In genomic region chr1:11413907-11414495, GRCh38 we compare ENCODE assay signal across 16 cellular contexts.
DNase-seq lines count a peak whose midpoint lies in the region; ATAC-seq, FAIRE-seq and TF ChIP-seq lines count a peak whose summit lies in the region.
"Had no signal": no experiment of that assay in that cellular context is flagged by ENCODE, and none has a peak within 500 bp of the region (broad histone marks: within the 10 kb centered on the region; RNA-seq: fewer than 3 reads in every experiment).

No MANE protein-coding gene starts in this region.

- DNase-seq in D721Med (ENCODE audit: insufficient read length, low spot score) (peak; percentile 27), NCI-H82 (lab: John Stamatoyannopoulos, UW) (peak; percentile 96), left kidney (ENCODE audit: low read depth, low spot score) (peak; percentile 88), COLO829 (ENCODE audit: low spot score) (no peak), heart left ventricle (no peak), NK-92 (lab: John Stamatoyannopoulos, UW; ENCODE audit: unreplicated experiment) (no peak), ecto neural progenitor cell (ENCODE audit: low spot score) (no peak)
- DNase-seq: activated naive CD8-positive, alpha-beta T cell treated with anti-CD3 and anti-CD28 coated beads, Interleukin-2, amount 10 ng/mL, durations not matched to agents 7 days and 5 days; NCI-H2029; NK-92 treated with Interleukin-12 subunit alpha and Interleukin-12 subunit beta, amount 100 ng/mL, for 24 hours; SK-N-SH; T-helper 9 cell; trophoblast cell had no signal

- WGBS in HUES64 = 31% methylated on average over 8 of the region's 8 CpGs
- 33 to 40% (median 37%) methylated on average over 8 of the region's 8 CpGs for WGBS in heart left ventricle, 4 donors

- peak overlapping the region; percentile 18; the same call in 1 of the 2 replicates for H3K9ac ChIP-seq in HUES64 (ENCODE audit: low read depth, low read length)
- H3K9ac ChIP-seq: parathyroid adenoma, SK-N-SH had no signal

- H3K27ac ChIP-seq in HUES64 (ENCODE audit: low read depth, low read length) = peak overlapping the region; percentile 43; the same call in 1 of the 2 replicates
- no peak overlapping the region for H3K27ac ChIP-seq in heart left ventricle
- H3K27ac ChIP-seq: parathyroid adenoma had no signal

- peak overlapping the region; percentile 15 for H3K4me3 ChIP-seq in HUES64 (ENCODE audit: low read length)
- H3K4me3 ChIP-seq in heart left ventricle = no peak overlapping the region
- H3K4me3 ChIP-seq: MG63 had no signal

- H3K36me3 ChIP-seq in HUES64 (ENCODE audit: insufficient read depth, low read length) (no peaks in the 10 kb centered on the region), heart left ventricle (no peaks in the 10 kb centered on the region)
- H3K36me3 ChIP-seq: MG63 had no signal

- no peak for TF ChIP-seq POLR2A in heart left ventricle (IDR thresholded peaks at IDR 0.05)

- ATAC-seq in heart left ventricle = no peak

- FAIRE-seq in D721Med (lab: Jason Lieb, UNC) = no peak

- H3K27me3 ChIP-seq in HUES64 (ENCODE audit: insufficient read depth, low read length) = no peaks in the 10 kb centered on the region
- peaks cover 0 to 49% (median 15%) of the 10 kb centered on the region in 9 donors for H3K27me3 ChIP-seq in heart left ventricle

- intact Hi-C loops in heart left ventricle (cut with DNase I) = no loop called here

- TF ChIP-seq CTCF in D721Med (IDR thresholded peaks at IDR 0.05; ENCODE audit: insufficient read depth, missing control alignments) (no peak), heart left ventricle (IDR thresholded peaks at IDR 0.05) (no peak)

- H3K4me1 ChIP-seq in HUES64 (ENCODE audit: insufficient read depth, low read length) = peaks cover 22% of the 10 kb centered on the region
- no peaks in the 10 kb centered on the region for H3K4me1 ChIP-seq in heart left ventricle
- H3K4me1 ChIP-seq: parathyroid adenoma had no signal

- no peaks in the 10 kb centered on the region for H3K9me3 ChIP-seq in HUES64 (ENCODE audit: insufficient read depth, low read depth, low read length)
- H3K9me3 ChIP-seq in heart left ventricle = no peaks in the 10 kb centered on the region
- H3K9me3 ChIP-seq: MG63, SK-N-SH had no signal

Comparison
In these comparisons a context has a peak if more than half of its experiments do, and no peak if none do; other contexts are left out.
1. DNase-seq: peak in D721Med (single experiment), NCI-H82 (single experiment) and left kidney (single experiment); none in COLO829 (single experiment), heart left ventricle (0 of 5), NK-92 (single experiment) and ecto neural progenitor cell (single experiment).